9 cellular contexts compared by ENCODE assay signal in the genomic region with DNA sequence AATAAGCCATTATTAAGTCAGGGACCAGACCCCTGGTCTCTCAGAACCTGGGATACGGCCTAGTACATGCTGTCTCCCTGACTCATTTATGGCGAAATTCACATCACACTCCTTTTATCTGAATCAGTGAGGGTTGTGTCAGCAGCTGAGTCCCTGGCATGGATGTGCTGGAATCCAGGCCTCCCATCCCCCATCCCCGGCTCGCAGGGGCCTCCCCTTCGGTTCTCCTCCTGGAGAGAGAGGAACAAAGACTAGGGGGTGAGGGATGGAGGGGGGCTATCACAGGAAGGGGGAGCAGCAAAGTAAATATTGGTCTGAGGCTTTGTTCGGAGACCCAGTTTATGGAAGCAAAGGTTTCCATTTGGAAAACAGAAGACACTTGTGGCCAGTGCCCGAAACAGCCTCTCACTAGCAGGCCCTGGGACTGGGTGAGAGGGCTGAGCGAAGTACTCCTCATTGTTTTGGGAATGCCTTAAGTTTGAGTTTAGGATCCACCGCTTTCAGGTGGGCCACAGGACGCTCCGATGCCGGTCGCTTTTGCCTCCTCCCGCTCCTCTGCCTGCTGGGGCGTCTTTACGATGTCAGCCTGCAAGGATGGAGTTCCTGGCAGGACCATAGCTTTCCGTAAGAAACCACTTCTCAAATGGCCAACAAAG.
DNase-seq lines count a peak whose midpoint lies in the region; ATAC-seq and TF ChIP-seq lines count a peak whose summit lies in the region.
"Had no signal": no experiment of that assay in that cellular context is flagged by ENCODE, and none has a peak within 500 bp of the region (broad histone marks: within the 10 kb centered on the region; RNA-seq: fewer than 3 reads in every experiment).

No MANE protein-coding gene starts in this region.

- H3K4me3 Mint-ChIP-seq in activated naive CD8-positive, alpha-beta T cell treated with anti-CD3 and anti-CD28 coated beads, Interleukin-2, amount 50 U/mL, for 24 hours, result no peak overlapping the region

- H3K36me3 ChIP-seq in sigmoid colon, result no peaks in the 10 kb centered on the region

- no peak for TF ChIP-seq CTCF in sigmoid colon (IDR thresholded peaks at IDR 0.05)

- H3K9me3 Mint-ChIP-seq in activated naive CD8-positive, alpha-beta T cell treated with anti-CD3 and anti-CD28 coated beads, Interleukin-2, amount 50 U/mL, for 24 hours, result no peaks in the 10 kb centered on the region

- H3K27ac Mint-ChIP-seq in activated naive CD8-positive, alpha-beta T cell treated with anti-CD3 and anti-CD28 coated beads, Interleukin-2, amount 50 U/mL, for 24 hours, result peak overlapping the region; percentile 25

- no peak for TF ChIP-seq POLR2A in sigmoid colon (IDR thresholded peaks at IDR 0.05)

- intact Hi-C loops in left ventricle myocardium superior (cut with micrococcal nuclease) (no loop called here), sigmoid colon (cut with DNase I) (no loop called here)

- peaks cover 86% of the 10 kb centered on the region for H3K4me1 Mint-ChIP-seq in activated naive CD8-positive, alpha-beta T cell treated with anti-CD3 and anti-CD28 coated beads, Interleukin-2, amount 50 U/mL, for 24 hours

- peak in 2 of 4 donors; percentile 60 to 64 for TF ChIP-seq EP300 in sigmoid colon (IDR thresholded peaks at IDR 0.05)

- DNase-seq in H4 (ENCODE audit: low spot score) (peak; percentile 34), left ventricle myocardium superior (peak; percentile 89), sigmoid colon (peak; percentile 80), ACHN (no peak), NCI-H2171 (lab: John Stamatoyannopoulos, UW) (no peak)
- no peak for DNase-seq in activated naive CD8-positive, alpha-beta T cell treated with anti-CD3 and anti-CD28 coated beads, Interleukin-2, amount 50 U/mL, for 24 hours
- DNase-seq: Kasumi-1 had no signal

- H3K27ac ChIP-seq in sigmoid colon, result no peak overlapping the region

- ATAC-seq in activated naive CD8-positive, alpha-beta T cell treated with anti-CD3 and anti-CD28 coated beads, Interleukin-2, amount 50 U/mL, for 24 hours, result no peak
- ATAC-seq in left ventricle myocardium superior, result peak; percentile 87
- ATAC-seq in GM19324 (IDR thresholded peaks at IDR 0.05; ENCODE audit: low FRiP score, unreplicated experiment), result no peak
- ATAC-seq in HG03460 (IDR thresholded peaks at IDR 0.05; ENCODE audit: unreplicated experiment), result no peak

- H3K4me1 ChIP-seq in sigmoid colon, result peaks cover 0 to 19% (median 16%) of the 10 kb centered on the region in 4 donors

- in situ Hi-C loops in ACHN (cut with HindIII; ENCODE audit: low pct_ligation_motif_present, low pct_unique_long_range_greater_than_20kb, low sequenced_read_pairs), result loop anchor here (25.0 kb wide), 1 partner anchor 271 kb away; no protein-coding TSS in a partner anchor

- H3K4me3 ChIP-seq in sigmoid colon, result no peak overlapping the region

- no peaks in the 10 kb centered on the region for H3K9me3 ChIP-seq in sigmoid colon

- 79 to 86% methylated on average over 17 of the region's 17 CpGs for WGBS in sigmoid colon, 2 donors

- peaks cover 66% of the 10 kb centered on the region for H3K36me3 Mint-ChIP-seq in activated naive CD8-positive, alpha-beta T cell treated with anti-CD3 and anti-CD28 coated beads, Interleukin-2, amount 50 U/mL, for 24 hours (ENCODE audit: low read depth)

- H3K27me3 ChIP-seq in sigmoid colon, result peaks cover 0 to 13% (median 0%) of the 10 kb centered on the region in 3 donors

- H3K27me3 Mint-ChIP-seq in activated naive CD8-positive, alpha-beta T cell treated with anti-CD3 and anti-CD28 coated beads, Interleukin-2, amount 50 U/mL, for 24 hours, result no peaks in the 10 kb centered on the region

Comparison
In these comparisons a context has a peak if more than half of its experiments do, and no peak if none do; other contexts are left out.
1. DNase-seq: peak in H4 (single experiment), left ventricle myocardium superior (single experiment) and sigmoid colon (single experiment); none in activated naive CD8-positive, alpha-beta T cell treated with anti-CD3 and anti-CD28 coated beads, Interleukin-2, amount 50 U/mL, for 24 hours (single experiment), ACHN (single experiment) and NCI-H2171 (single experiment).